1 cellular context compared by ENCODE assay signal in the genomic region with DNA sequence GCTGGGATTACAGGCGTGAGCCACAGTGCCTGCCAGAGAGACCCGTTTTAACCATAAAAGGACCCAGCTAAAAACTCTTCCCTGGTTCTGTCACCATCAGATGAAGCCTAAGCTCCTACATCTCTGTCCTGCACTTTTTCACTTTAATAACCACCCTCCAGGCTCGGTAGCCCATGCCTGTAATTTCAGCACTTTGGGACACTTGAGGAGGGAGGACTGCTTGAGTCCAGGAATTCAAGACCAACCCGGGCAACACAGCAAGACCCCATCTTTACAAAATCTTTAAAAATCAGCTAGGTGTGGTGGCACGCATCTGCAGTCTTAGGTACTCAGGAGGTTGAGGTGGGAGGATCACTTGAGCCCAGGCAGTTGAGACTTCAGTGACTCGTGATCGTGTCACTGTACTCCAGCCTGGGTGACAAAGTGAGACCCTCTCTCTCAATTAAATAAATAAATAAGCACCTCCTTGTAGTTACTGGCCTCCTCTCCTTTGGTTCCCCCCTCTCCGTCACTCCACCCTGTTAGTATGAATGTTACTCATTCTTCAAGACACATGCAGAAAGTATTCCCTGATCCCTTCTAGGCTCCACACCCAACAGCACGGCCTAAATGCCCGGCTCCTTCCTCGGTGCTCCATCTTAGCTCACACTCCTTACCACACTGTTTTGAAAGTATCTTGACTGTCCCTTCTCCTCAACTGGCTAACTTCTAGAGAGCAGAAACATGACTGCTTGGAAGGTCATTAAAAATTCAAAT.
TF ChIP-seq lines count a peak whose summit lies in the region.

No MANE protein-coding gene starts in this region.

TF ChIP-seq in K562, 482 proteins besides CTCF, POLR2A, EP300 and RAD21:
- TF ChIP-seq, protein P1, sequence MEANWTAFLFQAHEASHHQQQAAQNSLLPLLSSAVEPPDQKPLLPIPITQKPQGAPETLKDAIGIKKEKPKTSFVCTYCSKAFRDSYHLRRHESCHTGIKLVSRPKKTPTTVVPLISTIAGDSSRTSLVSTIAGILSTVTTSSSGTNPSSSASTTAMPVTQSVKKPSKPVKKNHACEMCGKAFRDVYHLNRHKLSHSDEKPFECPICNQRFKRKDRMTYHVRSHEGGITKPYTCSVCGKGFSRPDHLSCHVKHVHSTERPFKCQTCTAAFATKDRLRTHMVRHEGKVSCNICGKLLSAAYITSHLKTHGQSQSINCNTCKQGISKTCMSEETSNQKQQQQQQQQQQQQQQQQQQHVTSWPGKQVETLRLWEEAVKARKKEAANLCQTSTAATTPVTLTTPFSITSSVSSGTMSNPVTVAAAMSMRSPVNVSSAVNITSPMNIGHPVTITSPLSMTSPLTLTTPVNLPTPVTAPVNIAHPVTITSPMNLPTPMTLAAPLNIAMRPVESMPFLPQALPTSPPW (CRISPR knock-in tag; IDR thresholded peaks at IDR 0.05): 0 out of 2 replicates have a peak, but pooled peaks have one; percentile 20
- peak; percentile 82 for TF ChIP-seq ZNF121 (CRISPR knock-in tag; conservative IDR thresholded peaks at IDR 0.05)
